Comparison of ENCODE assay signal across 1 cellular context in the genomic region with DNA sequence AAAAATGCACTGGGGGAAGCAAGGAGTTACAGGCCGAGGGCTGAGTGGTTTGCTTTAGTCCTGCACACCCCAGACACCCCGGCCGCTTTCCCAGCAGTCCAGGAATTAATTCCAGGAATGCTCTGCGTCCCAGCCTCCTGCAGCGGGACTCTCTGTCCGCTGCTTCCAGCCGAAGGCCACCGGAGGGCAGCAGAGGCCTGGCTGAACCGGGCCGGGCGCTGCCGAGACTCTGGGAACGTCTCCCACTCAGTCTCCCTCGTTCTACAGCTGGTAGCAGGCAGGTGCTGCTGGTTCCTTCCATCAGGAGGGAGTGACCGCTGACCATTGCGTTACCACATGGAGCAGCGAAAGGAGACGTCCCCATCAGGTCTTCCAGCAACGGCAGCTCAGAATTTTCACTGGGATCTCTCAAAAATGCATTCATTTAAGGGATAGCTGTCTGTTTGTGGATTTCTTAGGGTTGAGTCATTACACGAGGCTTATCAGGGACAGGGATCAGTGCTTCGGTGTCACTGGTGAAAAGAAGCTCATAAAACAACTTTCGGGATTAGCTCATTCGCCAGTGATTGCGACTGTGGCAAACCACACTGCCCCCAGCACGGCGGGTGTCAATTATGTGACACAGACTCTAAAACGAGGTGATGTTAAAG.
TF ChIP-seq lines count a peak whose summit lies in the region.

No MANE protein-coding gene starts in this region.

TF ChIP-seq in K562, 482 proteins besides CTCF, POLR2A, EP300 and RAD21 (continued from another document and continues in another):
- TF ChIP-seq EHMT2 (IDR thresholded peaks at IDR 0.05) = no peak
- no peak for TF ChIP-seq VEZF1 (CRISPR knock-in tag; IDR thresholded peaks at IDR 0.05)
- TF ChIP-seq ZNF282 (CRISPR knock-in tag; IDR thresholded peaks at IDR 0.05) = no peak
- TF ChIP-seq RBM22 (IDR thresholded peaks at IDR 0.05; ENCODE audit: low read depth, low read length, poor library complexity, severe bottlenecking) = no peak
- TF ChIP-seq ZNF184 (CRISPR knock-in tag; IDR thresholded peaks at IDR 0.05) = no peak
- no peak for TF ChIP-seq ELF1 (tag; IDR thresholded peaks at IDR 0.05)
- TF ChIP-seq SRSF3 (IDR thresholded peaks at IDR 0.05; ENCODE audit: insufficient read depth, low read length) = no peak
- TF ChIP-seq ID3 (CRISPR knock-in tag; IDR thresholded peaks at IDR 0.05) = no peak
- TF ChIP-seq ID3 (tag; IDR thresholded peaks at IDR 0.05) = no peak
- no peak for TF ChIP-seq IRF2 (CRISPR knock-in tag; IDR thresholded peaks at IDR 0.05)
- TF ChIP-seq ZNF354B (CRISPR knock-in tag; IDR thresholded peaks at IDR 0.05) = no peak
- no peak for TF ChIP-seq NR2C2 (CRISPR knock-in tag; IDR thresholded peaks at IDR 0.05)
- no peak; the same call in 1 of the 2 replicates for TF ChIP-seq NR2C2 (tag; IDR thresholded peaks at IDR 0.05)
- no peak for TF ChIP-seq ZBTB17 (CRISPR knock-in tag; IDR thresholded peaks at IDR 0.05)
- no peak for TF ChIP-seq TEAD2 (tag; IDR thresholded peaks at IDR 0.05)
- no peak for TF ChIP-seq PREB (CRISPR knock-in tag; IDR thresholded peaks at IDR 0.05)
- TF ChIP-seq HNRNPUL1 (IDR thresholded peaks at IDR 0.05; ENCODE audit: low read length) = no peak
- peak in 1 of 2 experiments; percentile 69; a peak in 1 of 4 replicates for TF ChIP-seq RCOR1 (IDR thresholded peaks at IDR 0.05; ENCODE audit: borderline replicate concordance in 1 of 2, low read depth in 2 of 2, low read length in 2 of 2)
- no peak for TF ChIP-seq ZNF589 (CRISPR knock-in tag; IDR thresholded peaks at IDR 0.05; ENCODE audit: low read depth)
- TF ChIP-seq RB1 (IDR thresholded peaks at IDR 0.05; ENCODE audit: low read depth) = peak; percentile 72; the same call in 1 of the 2 replicates
- no peak for TF ChIP-seq ILF3 (IDR thresholded peaks at IDR 0.05; ENCODE audit: borderline replicate concordance)
- 0 out of 2 replicates have a peak, but pooled peaks have one; percentile 39 for TF ChIP-seq LCOR (CRISPR knock-in tag; IDR thresholded peaks at IDR 0.05)
- TF ChIP-seq E2F4 (CRISPR knock-in tag; IDR thresholded peaks at IDR 0.05; ENCODE audit: low read depth) = no peak
- TF ChIP-seq ETV5 (CRISPR knock-in tag; IDR thresholded peaks at IDR 0.05; ENCODE audit: low read depth) = no peak
- no peak for TF ChIP-seq ZBTB9 (CRISPR knock-in tag; IDR thresholded peaks at IDR 0.05)
- no peak for TF ChIP-seq SNRNP70 (optimal IDR thresholded peaks at IDR 0.05; ENCODE audit: low read depth, low read length)
- TF ChIP-seq PTRF (tag; IDR thresholded peaks at IDR 0.05) = no peak
- TF ChIP-seq, protein P1, sequence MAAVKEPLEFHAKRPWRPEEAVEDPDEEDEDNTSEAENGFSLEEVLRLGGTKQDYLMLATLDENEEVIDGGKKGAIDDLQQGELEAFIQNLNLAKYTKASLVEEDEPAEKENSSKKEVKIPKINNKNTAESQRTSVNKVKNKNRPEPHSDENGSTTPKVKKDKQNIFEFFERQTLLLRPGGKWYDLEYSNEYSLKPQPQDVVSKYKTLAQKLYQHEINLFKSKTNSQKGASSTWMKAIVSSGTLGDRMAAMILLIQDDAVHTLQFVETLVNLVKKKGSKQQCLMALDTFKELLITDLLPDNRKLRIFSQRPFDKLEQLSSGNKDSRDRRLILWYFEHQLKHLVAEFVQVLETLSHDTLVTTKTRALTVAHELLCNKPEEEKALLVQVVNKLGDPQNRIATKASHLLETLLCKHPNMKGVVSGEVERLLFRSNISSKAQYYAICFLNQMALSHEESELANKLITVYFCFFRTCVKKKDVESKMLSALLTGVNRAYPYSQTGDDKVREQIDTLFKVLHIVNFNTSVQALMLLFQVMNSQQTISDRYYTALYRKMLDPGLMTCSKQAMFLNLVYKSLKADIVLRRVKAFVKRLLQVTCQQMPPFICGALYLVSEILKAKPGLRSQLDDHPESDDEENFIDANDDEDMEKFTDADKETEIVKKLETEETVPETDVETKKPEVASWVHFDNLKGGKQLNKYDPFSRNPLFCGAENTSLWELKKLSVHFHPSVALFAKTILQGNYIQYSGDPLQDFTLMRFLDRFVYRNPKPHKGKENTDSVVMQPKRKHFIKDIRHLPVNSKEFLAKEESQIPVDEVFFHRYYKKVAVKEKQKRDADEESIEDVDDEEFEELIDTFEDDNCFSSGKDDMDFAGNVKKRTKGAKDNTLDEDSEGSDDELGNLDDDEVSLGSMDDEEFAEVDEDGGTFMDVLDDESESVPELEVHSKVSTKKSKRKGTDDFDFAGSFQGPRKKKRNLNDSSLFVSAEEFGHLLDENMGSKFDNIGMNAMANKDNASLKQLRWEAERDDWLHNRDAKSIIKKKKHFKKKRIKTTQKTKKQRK (IDR thresholded peaks at IDR 0.05; ENCODE audit: borderline replicate concordance, low read depth, low read length) = no peak
- 0 out of 2 replicates have a peak, but pooled peaks have one; percentile 22 for TF ChIP-seq CC2D1A (IDR thresholded peaks at IDR 0.05)
- TF ChIP-seq, protein P2, sequence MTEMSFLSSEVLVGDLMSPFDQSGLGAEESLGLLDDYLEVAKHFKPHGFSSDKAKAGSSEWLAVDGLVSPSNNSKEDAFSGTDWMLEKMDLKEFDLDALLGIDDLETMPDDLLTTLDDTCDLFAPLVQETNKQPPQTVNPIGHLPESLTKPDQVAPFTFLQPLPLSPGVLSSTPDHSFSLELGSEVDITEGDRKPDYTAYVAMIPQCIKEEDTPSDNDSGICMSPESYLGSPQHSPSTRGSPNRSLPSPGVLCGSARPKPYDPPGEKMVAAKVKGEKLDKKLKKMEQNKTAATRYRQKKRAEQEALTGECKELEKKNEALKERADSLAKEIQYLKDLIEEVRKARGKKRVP (CRISPR knock-in tag; IDR thresholded peaks at IDR 0.05) = no peak; the same call in 1 of the 2 replicates
- TF ChIP-seq, protein P3, sequence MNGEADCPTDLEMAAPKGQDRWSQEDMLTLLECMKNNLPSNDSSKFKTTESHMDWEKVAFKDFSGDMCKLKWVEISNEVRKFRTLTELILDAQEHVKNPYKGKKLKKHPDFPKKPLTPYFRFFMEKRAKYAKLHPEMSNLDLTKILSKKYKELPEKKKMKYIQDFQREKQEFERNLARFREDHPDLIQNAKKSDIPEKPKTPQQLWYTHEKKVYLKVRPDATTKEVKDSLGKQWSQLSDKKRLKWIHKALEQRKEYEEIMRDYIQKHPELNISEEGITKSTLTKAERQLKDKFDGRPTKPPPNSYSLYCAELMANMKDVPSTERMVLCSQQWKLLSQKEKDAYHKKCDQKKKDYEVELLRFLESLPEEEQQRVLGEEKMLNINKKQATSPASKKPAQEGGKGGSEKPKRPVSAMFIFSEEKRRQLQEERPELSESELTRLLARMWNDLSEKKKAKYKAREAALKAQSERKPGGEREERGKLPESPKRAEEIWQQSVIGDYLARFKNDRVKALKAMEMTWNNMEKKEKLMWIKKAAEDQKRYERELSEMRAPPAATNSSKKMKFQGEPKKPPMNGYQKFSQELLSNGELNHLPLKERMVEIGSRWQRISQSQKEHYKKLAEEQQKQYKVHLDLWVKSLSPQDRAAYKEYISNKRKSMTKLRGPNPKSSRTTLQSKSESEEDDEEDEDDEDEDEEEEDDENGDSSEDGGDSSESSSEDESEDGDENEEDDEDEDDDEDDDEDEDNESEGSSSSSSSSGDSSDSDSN (IDR thresholded peaks at IDR 0.05; ENCODE audit: borderline replicate concordance in 1 of 2, low read depth in 2 of 2, low read length in 2 of 2) = peak in 1 of 2 experiments; percentile 47; a peak in 1 of 4 replicates
- no peak for TF ChIP-seq BACH1 (tag; IDR thresholded peaks at IDR 0.05)
- 0 out of 4 replicates have a peak, but pooled peaks of 1 of the 2 experiments have one; percentile 34 for TF ChIP-seq MAZ (CRISPR knock-in tag; conservative IDR thresholded peaks at IDR 0.05 in 1 of 2, IDR thresholded peaks at IDR 0.05 in 1 of 2)
- TF ChIP-seq MCM7 (IDR thresholded peaks at IDR 0.05) = no peak
- TF ChIP-seq ZNF785 (CRISPR knock-in tag; IDR thresholded peaks at IDR 0.05) = no peak
- TF ChIP-seq SIN3A (IDR thresholded peaks at IDR 0.05; ENCODE audit: borderline replicate concordance in 2 of 2, control insufficient read depth in 1 of 2, low read depth in 2 of 2, low read length in 2 of 2) = no peak
- TF ChIP-seq ATF7 (IDR thresholded peaks at IDR 0.05) = peak; percentile 78; the same call in 1 of the 2 replicates
- no peak for TF ChIP-seq NCOA4 (IDR thresholded peaks at IDR 0.05; ENCODE audit: partially characterized antibody)
- TF ChIP-seq, protein P4, sequence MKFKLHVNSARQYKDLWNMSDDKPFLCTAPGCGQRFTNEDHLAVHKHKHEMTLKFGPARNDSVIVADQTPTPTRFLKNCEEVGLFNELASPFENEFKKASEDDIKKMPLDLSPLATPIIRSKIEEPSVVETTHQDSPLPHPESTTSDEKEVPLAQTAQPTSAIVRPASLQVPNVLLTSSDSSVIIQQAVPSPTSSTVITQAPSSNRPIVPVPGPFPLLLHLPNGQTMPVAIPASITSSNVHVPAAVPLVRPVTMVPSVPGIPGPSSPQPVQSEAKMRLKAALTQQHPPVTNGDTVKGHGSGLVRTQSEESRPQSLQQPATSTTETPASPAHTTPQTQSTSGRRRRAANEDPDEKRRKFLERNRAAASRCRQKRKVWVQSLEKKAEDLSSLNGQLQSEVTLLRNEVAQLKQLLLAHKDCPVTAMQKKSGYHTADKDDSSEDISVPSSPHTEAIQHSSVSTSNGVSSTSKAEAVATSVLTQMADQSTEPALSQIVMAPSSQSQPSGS (CRISPR knock-in tag; IDR thresholded peaks at IDR 0.05) = no peak
- TF ChIP-seq ZC3H11A (IDR thresholded peaks at IDR 0.05; ENCODE audit: low read depth, low read length) = no peak
- TF ChIP-seq ZNF507 (tag; conservative IDR thresholded peaks at IDR 0.05) = no peak
- TF ChIP-seq HNRNPLL (IDR thresholded peaks at IDR 0.05; ENCODE audit: low read depth, low read length, poor library complexity, severe bottlenecking) = no peak
- TF ChIP-seq CBFB (CRISPR knock-in tag; IDR thresholded peaks at IDR 0.05) = no peak
- no peak for TF ChIP-seq FOXK1 (CRISPR knock-in tag; IDR thresholded peaks at IDR 0.05; ENCODE audit: borderline replicate concordance)
- TF ChIP-seq NR4A1 (CRISPR knock-in tag; IDR thresholded peaks at IDR 0.05) = no peak
- TF ChIP-seq NR4A1 (tag; IDR thresholded peaks at IDR 0.05) = no peak
- no peak for TF ChIP-seq GATAD2B (IDR thresholded peaks at IDR 0.05; ENCODE audit: borderline replicate concordance)
- TF ChIP-seq SFPQ (IDR thresholded peaks at IDR 0.05; ENCODE audit: low read depth, low read length) = no peak
- no peak for TF ChIP-seq LEF1 (IDR thresholded peaks at IDR 0.05)
- no peak for TF ChIP-seq ARID2 (IDR thresholded peaks at IDR 0.05)
